In genomic region chr11:10511046-10511711, GRCh38 we compare ENCODE assay signal across 2 cellular contexts.
A peak's percentile ranks its signal among the peaks of the same experiment; 100 is the strongest.
TF ChIP-seq lines count a peak whose summit lies in the region.

No MANE protein-coding gene starts in this region.

TF ChIP-seq in GM23338, 12 proteins besides CTCF, POLR2A, EP300 and RAD21:
- TF ChIP-seq NANOG (IDR thresholded peaks at IDR 0.05; ENCODE audit: borderline replicate concordance) (peak; percentile 42; the same call in 1 of the 2 replicates), REST (IDR thresholded peaks at IDR 0.05; ENCODE audit: unreplicated experiment) (no peak), EZH2phosphoT487 (IDR thresholded peaks at IDR 0.05; ENCODE audit: unreplicated experiment) (no peak), CREB1 (CRISPR knock-in tag; IDR thresholded peaks at IDR 0.05; ENCODE audit: low read depth) (peak; percentile 59), STAT1 (IDR thresholded peaks at IDR 0.05; ENCODE audit: unreplicated experiment) (no peak), ZNF114 (CRISPR knock-in tag; IDR thresholded peaks at IDR 0.05) (no peak), ZNF462 (CRISPR knock-in tag; IDR thresholded peaks at IDR 0.05) (no peak), ETS1 (IDR thresholded peaks at IDR 0.05) (no peak), POLR2AphosphoS5 (IDR thresholded peaks at IDR 0.05; ENCODE audit: low read depth) (no peak), ZNF331 (CRISPR knock-in tag; IDR thresholded peaks at IDR 0.05; ENCODE audit: low read depth) (no peak), EZH2 (IDR thresholded peaks at IDR 0.05; ENCODE audit: low read depth, unreplicated experiment) (no peak), JUNB (IDR thresholded peaks at IDR 0.05; ENCODE audit: unreplicated experiment) (no peak)

TF ChIP-seq in neural cell, 6 proteins besides CTCF, POLR2A, EP300 and RAD21:
- no peak for TF ChIP-seq TAF1 (IDR thresholded peaks at IDR 0.05; ENCODE audit: low read depth)
- TF ChIP-seq EZH2 (IDR thresholded peaks at IDR 0.05; ENCODE audit: borderline replicate concordance, insufficient read depth, low read length, poor library complexity, severe bottlenecking): no peak
- no peak for TF ChIP-seq MXI1 (conservative IDR thresholded peaks at IDR 0.05; ENCODE audit: poor library complexity, severe bottlenecking)
- TF ChIP-seq POLR2AphosphoS5 (IDR thresholded peaks at IDR 0.05): peak; percentile 25
TF ChIP-seq in neural cell: peak in this region for 1.
